28 cellular contexts compared by ENCODE assay signal in the genomic region with DNA sequence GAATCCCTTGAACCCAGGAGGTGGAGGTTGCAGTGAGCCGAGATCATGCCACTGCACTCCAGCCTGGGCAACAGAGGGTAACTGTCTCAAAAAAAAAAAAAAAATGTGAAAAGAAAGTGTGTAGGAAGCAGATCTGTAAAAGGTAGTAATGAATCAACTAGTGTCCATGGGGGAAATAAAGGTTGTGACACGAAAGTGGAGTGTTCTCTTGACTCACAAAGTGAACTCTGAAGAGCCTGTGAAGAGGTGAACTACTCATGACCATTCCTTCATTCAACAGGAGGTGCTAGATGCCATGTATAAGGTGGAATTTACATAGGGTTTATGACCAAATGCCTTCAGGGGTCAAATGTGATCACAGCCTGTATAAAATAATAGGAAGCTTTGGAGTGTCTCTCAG. TPM values are rescaled to one million over a fixed set of nuclear protein-coding genes. Genes with fewer than 3 reads are reported as not detected.
DNase-seq lines count a peak whose midpoint lies in the region; ATAC-seq and TF ChIP-seq lines count a peak whose summit lies in the region.
"Had no signal": no experiment of that assay in that cellular context is flagged by ENCODE, and none has a peak within 500 bp of the region (broad histone marks: within the 10 kb centered on the region; RNA-seq: fewer than 3 reads in every experiment).

No MANE protein-coding gene starts in this region.

- H3K27me3 Mint-ChIP-seq in activated CD4-positive, alpha-beta T cell treated with anti-CD3 and anti-CD28 coated beads, Interleukin-2, amount 10 ng/mL, durations not matched to agents 7 days and 5 days: no peaks in the 10 kb centered on the region
- H3K27me3 Mint-ChIP-seq in CD4-positive, CD25-positive, alpha-beta regulatory T cell: no peaks in the 10 kb centered on the region
- H3K27me3 Mint-ChIP-seq in activated T-helper 1 cell treated with anti-CD3 and anti-CD28 coated beads, Interleukin-12 subunit alpha, Interleukin-12 subunit beta, Interleukin-2, Interleukin-4 antibody, amounts not matched to agents 30 ng/mL and 10 ng/mL and 1 ng/mL, durations not matched to agents 14 hours and 24 hours and 36 hours (ENCODE audit: insufficient read depth): no peaks in the 10 kb centered on the region
- no peaks in the 10 kb centered on the region for H3K27me3 Mint-ChIP-seq in natural killer cell (ENCODE audit: low read depth in 2 of 2)

- no peak overlapping the region for H3K27ac ChIP-seq in CD4-positive, CD25-positive, alpha-beta regulatory T cell (ENCODE audit: insufficient read depth, low read length, poor library complexity, severe bottlenecking)
- H3K27ac ChIP-seq: ovary, PC-9, skin epidermis, testis had no signal

- peaks cover 30% of the 10 kb centered on the region for H3K4me1 Mint-ChIP-seq in activated CD4-positive, alpha-beta T cell treated with anti-CD3 and anti-CD28 coated beads, Interleukin-2, amount 10 ng/mL, durations not matched to agents 7 days and 5 days
- H3K4me1 Mint-ChIP-seq in CD4-positive, CD25-positive, alpha-beta regulatory T cell: peaks cover 38 to 83% (median 69%) of the 10 kb centered on the region in 4 donors
- peaks cover 26% of the 10 kb centered on the region for H3K4me1 Mint-ChIP-seq in activated T-helper 1 cell treated with anti-CD3 and anti-CD28 coated beads, Interleukin-12 subunit alpha, Interleukin-12 subunit beta, Interleukin-2, Interleukin-4 antibody, amounts not matched to agents 30 ng/mL and 10 ng/mL and 1 ng/mL, durations not matched to agents 14 hours and 24 hours and 36 hours (ENCODE audit: low read depth)
- H3K4me1 Mint-ChIP-seq in natural killer cell: peaks cover 82 to 84% of the 10 kb centered on the region in 2 donors
- H3K4me1 Mint-ChIP-seq: neural crest cell had no signal

- peaks cover 14% of the 10 kb centered on the region for H3K4me1 ChIP-seq in CD4-positive, CD25-positive, alpha-beta regulatory T cell (ENCODE audit: control insufficient read depth, insufficient read depth, low read length, poor library complexity, severe bottlenecking)
- H3K4me1 ChIP-seq: testis had no signal

- intact Hi-C loops in activated T-helper 1 cell treated with anti-CD3 and anti-CD28 coated beads, Interleukin-12 subunit alpha, Interleukin-12 subunit beta, Interleukin-2, Interleukin-4 antibody, amounts not matched to agents 30 ng/mL and 10 ng/mL and 1 ng/mL, durations not matched to agents 14 hours and 24 hours and 36 hours (cut with micrococcal nuclease): loop anchor here (5.0 kb wide), 1 partner anchor 41 kb away; no protein-coding TSS in a partner anchor
- intact Hi-C loops in natural killer cell (cut with micrococcal nuclease): no loop called here

- CTCF ChIA-PET in activated CD4-positive, alpha-beta T cell treated with anti-CD3 and anti-CD28 coated beads, Interleukin-2, amount 10 ng/mL, durations not matched to agents 7 days and 5 days (lab: Charles Lee): interaction anchor here (0.8 to 2.7 kb wide), 2 partner anchors 9 to 12 kb away, joined by 5 to 12 read pairs; no protein-coding TSS in a partner anchor

- H3K36me3 ChIP-seq in CD4-positive, CD25-positive, alpha-beta regulatory T cell (ENCODE audit: control insufficient read depth, insufficient read depth, low read length): peaks cover 36% of the 10 kb centered on the region
- H3K36me3 ChIP-seq: ovary had no signal

- no peaks in the 10 kb centered on the region for H3K9me3 ChIP-seq in CD4-positive, CD25-positive, alpha-beta regulatory T cell (ENCODE audit: control insufficient read depth in 2 of 2, low read length in 2 of 2)
- H3K9me3 ChIP-seq: mucosa of descending colon, ovary, SK-N-SH, testis had no signal

- peak overlapping the region; percentile 46 for H3K27ac Mint-ChIP-seq in activated CD4-positive, alpha-beta T cell treated with anti-CD3 and anti-CD28 coated beads, Interleukin-2, amount 10 ng/mL, durations not matched to agents 7 days and 5 days
- H3K27ac Mint-ChIP-seq in CD4-positive, CD25-positive, alpha-beta regulatory T cell: peak overlapping the region; percentile 34 to 80 (median 53)
- H3K27ac Mint-ChIP-seq in activated T-helper 1 cell treated with anti-CD3 and anti-CD28 coated beads, Interleukin-12 subunit alpha, Interleukin-12 subunit beta, Interleukin-2, Interleukin-4 antibody, amounts not matched to agents 30 ng/mL and 10 ng/mL and 1 ng/mL, durations not matched to agents 14 hours and 24 hours and 36 hours: peak overlapping the region; percentile 29
- H3K27ac Mint-ChIP-seq in natural killer cell: peak overlapping the region; percentile 82 to 98
- H3K27ac Mint-ChIP-seq: activated T-helper 2 cell treated with anti-CD3 and anti-CD28 coated beads, Interferon-gamma antibody, Interleukin-2, Interleukin-4, amounts not matched to agents 10 μg/mL and 5 μg/mL and 100 μg/mL, durations not matched to agents 14 hours and 24 hours and 36 hours; T-helper 1 cell treated with Interleukin-12 subunit alpha and Interleukin-12 subunit beta and Interleukin-4 antibody, amounts not matched to agents 30 μg/mL and 1 μg/mL, for 36 hours had no signal

- no peaks in the 10 kb centered on the region for H3K27me3 ChIP-seq in CD4-positive, CD25-positive, alpha-beta regulatory T cell (ENCODE audit: control insufficient read depth, insufficient read depth, low read length)
- H3K27me3 ChIP-seq: ovary, testis had no signal

- no peaks in the 10 kb centered on the region for H3K9me3 Mint-ChIP-seq in activated CD4-positive, alpha-beta T cell treated with anti-CD3 and anti-CD28 coated beads, Interleukin-2, amount 10 ng/mL, durations not matched to agents 7 days and 5 days
- H3K9me3 Mint-ChIP-seq in CD4-positive, CD25-positive, alpha-beta regulatory T cell: peaks cover 0 to 1% (median 0%) of the 10 kb centered on the region in 7 donors
- no peaks in the 10 kb centered on the region for H3K9me3 Mint-ChIP-seq in activated T-helper 1 cell treated with anti-CD3 and anti-CD28 coated beads, Interleukin-12 subunit alpha, Interleukin-12 subunit beta, Interleukin-2, Interleukin-4 antibody, amounts not matched to agents 30 ng/mL and 10 ng/mL and 1 ng/mL, durations not matched to agents 14 hours and 24 hours and 36 hours
- H3K9me3 Mint-ChIP-seq in natural killer cell: no peaks in the 10 kb centered on the region
- H3K9me3 Mint-ChIP-seq: activated T-helper 2 cell treated with anti-CD3 and anti-CD28 coated beads, Interferon-gamma antibody, Interleukin-2, Interleukin-4, amounts not matched to agents 10 μg/mL and 5 μg/mL and 100 μg/mL, durations not matched to agents 14 hours and 24 hours and 36 hours; neural crest cell; T-helper 1 cell treated with Interleukin-12 subunit alpha and Interleukin-12 subunit beta and Interleukin-4 antibody, amounts not matched to agents 30 μg/mL and 1 μg/mL, for 36 hours had no signal

- no peak for TF ChIP-seq CTCF in natural killer cell (IDR thresholded peaks at IDR 0.05)

- POLR2A ChIA-PET in activated CD4-positive, alpha-beta T cell treated with anti-CD3 and anti-CD28 coated beads, Interleukin-2, amount 10 ng/mL, durations not matched to agents 7 days and 5 days (lab: Charles Lee): no interaction called here

- no peak for DNase-seq in activated CD4-positive, alpha-beta T cell treated with anti-CD3 and anti-CD28 coated beads, Interleukin-2, amount 10 ng/mL, durations not matched to agents 7 days and 5 days
- DNase-seq in activated CD4-positive, alpha-beta T cell treated with anti-CD3 and anti-CD28 coated beads, Interleukin-2, amount 50 U/mL, for 4 hours: no peak
- DNase-seq in CD4-positive, CD25-positive, alpha-beta regulatory T cell: no peak
- DNase-seq in activated T-helper 1 cell treated with anti-CD3 and anti-CD28 coated beads, Interleukin-12 subunit alpha, Interleukin-12 subunit beta, Interleukin-2, Interleukin-4 antibody, amounts not matched to agents 30 ng/mL and 10 ng/mL and 1 ng/mL, durations not matched to agents 14 hours and 24 hours and 36 hours (ENCODE audit: low spot score): no peak
- no peak for DNase-seq in natural killer cell
- DNase-seq in cerebellar cortex (ENCODE audit: low spot score): no peak
- DNase-seq: activated CD4-positive, alpha-beta T cell treated with anti-CD3 and anti-CD28 coated beads for 1 hour; cortex of kidney; effector memory CD4-positive, alpha-beta T cell; hypothalamus; left colon; mammary epithelial cell; mucosa of descending colon; NCI-H1048; NCI-H2107; NCI-H345; NCI-H69; ovary; PC-9; SK-N-SH; stimulated activated naive CD4-positive, alpha-beta T cell; testis had no signal

- H3K36me3 Mint-ChIP-seq in activated CD4-positive, alpha-beta T cell treated with anti-CD3 and anti-CD28 coated beads, Interleukin-2, amount 10 ng/mL, durations not matched to agents 7 days and 5 days (ENCODE audit: low read depth): peaks cover 35% of the 10 kb centered on the region
- peaks cover 29% of the 10 kb centered on the region for H3K36me3 Mint-ChIP-seq in CD4-positive, CD25-positive, alpha-beta regulatory T cell
- H3K36me3 Mint-ChIP-seq in activated T-helper 1 cell treated with anti-CD3 and anti-CD28 coated beads, Interleukin-12 subunit alpha, Interleukin-12 subunit beta, Interleukin-2, Interleukin-4 antibody, amounts not matched to agents 30 ng/mL and 10 ng/mL and 1 ng/mL, durations not matched to agents 14 hours and 24 hours and 36 hours (ENCODE audit: low read depth): peaks cover 17% of the 10 kb centered on the region
- H3K36me3 Mint-ChIP-seq in natural killer cell: no peaks in the 10 kb centered on the region

- H3K4me3 ChIP-seq in CD4-positive, CD25-positive, alpha-beta regulatory T cell (ENCODE audit: low read depth, low read length): no peak overlapping the region
- H3K4me3 ChIP-seq: mucosa of descending colon, ovary, PC-9, skin epidermis, testis had no signal

- H3K4me3 Mint-ChIP-seq in activated CD4-positive, alpha-beta T cell treated with anti-CD3 and anti-CD28 coated beads, Interleukin-2, amount 10 ng/mL, durations not matched to agents 7 days and 5 days: no peak overlapping the region
- peak overlapping the region in 3 of 4 donors; percentile 4 to 58 (median 21) for H3K4me3 Mint-ChIP-seq in CD4-positive, CD25-positive, alpha-beta regulatory T cell
- no peak overlapping the region for H3K4me3 Mint-ChIP-seq in activated T-helper 1 cell treated with anti-CD3 and anti-CD28 coated beads, Interleukin-12 subunit alpha, Interleukin-12 subunit beta, Interleukin-2, Interleukin-4 antibody, amounts not matched to agents 30 ng/mL and 10 ng/mL and 1 ng/mL, durations not matched to agents 14 hours and 24 hours and 36 hours
- no peak overlapping the region for H3K4me3 Mint-ChIP-seq in natural killer cell
- H3K4me3 Mint-ChIP-seq: neural crest cell; T-helper 1 cell treated with Interleukin-12 subunit alpha and Interleukin-12 subunit beta and Interleukin-4 antibody, amounts not matched to agents 30 μg/mL and 1 μg/mL, for 36 hours had no signal

- ATAC-seq in CD4-positive, CD25-positive, alpha-beta regulatory T cell (ENCODE audit: low read depth in 2 of 2): no peak
- ATAC-seq in natural killer cell (peak in 1 of 3 donors; percentile 42), GM21825 (IDR thresholded peaks at IDR 0.05; ENCODE audit: unreplicated experiment) (no peak), GM21717 (IDR thresholded peaks at IDR 0.05; ENCODE audit: unreplicated experiment) (no peak)
- ATAC-seq: left colon, mucosa of descending colon had no signal

RNA-seq across cellular contexts. Expression of gene IQGAP2, which starts 12.8 kb away (rescaled TPM):
- 100 to 1,000 TPM in 1 of 2 experiments, 10 to 100 TPM in 1; 90.5 to 117 TPM for total RNA-seq in activated CD4-positive, alpha-beta T cell treated with anti-CD3 and anti-CD28 coated beads, Interleukin-2, amount 10 ng/mL, durations not matched to agents 7 days and 5 days
- 214 TPM for total RNA-seq in CD4-positive, CD25-positive, alpha-beta regulatory T cell
- 10 to 100 TPM; 53.9 to 70.2 (median 59.2) TPM for polyA plus RNA-seq in CD4-positive, CD25-positive, alpha-beta regulatory T cell
- 43.5 and 45.4 TPM in 2 replicates for total RNA-seq in activated T-helper 1 cell treated with anti-CD3 and anti-CD28 coated beads, Interleukin-12 subunit alpha, Interleukin-12 subunit beta, Interleukin-2, Interleukin-4 antibody, amounts not matched to agents 30 ng/mL and 10 ng/mL and 1 ng/mL, durations not matched to agents 14 hours and 24 hours and 36 hours
- 100 to 1,000 TPM; 172 to 218 (median 207) TPM for total RNA-seq in natural killer cell
- total RNA-seq: PC-9 had no signal

Comparison
In these comparisons a context has a peak if more than half of its experiments do, and no peak if none do; other contexts are left out.
1. H3K27ac Mint-ChIP-seq: peak in every context shown above with its lines; median percentile 90 in natural killer cell; 53 in CD4-positive, CD25-positive, alpha-beta regulatory T cell; 46 in activated CD4-positive, alpha-beta T cell treated with anti-CD3 and anti-CD28 coated beads, Interleukin-2, amount 10 ng/mL, durations not matched to agents 7 days and 5 days; 29 in activated T-helper 1 cell treated with anti-CD3 and anti-CD28 coated beads, Interleukin-12 subunit alpha, Interleukin-12 subunit beta, Interleukin-2, Interleukin-4 antibody, amounts not matched to agents 30 ng/mL and 10 ng/mL and 1 ng/mL, durations not matched to agents 14 hours and 24 hours and 36 hours.
2. H3K4me3 Mint-ChIP-seq: peak in CD4-positive, CD25-positive, alpha-beta regulatory T cell (3 of 4); none in activated CD4-positive, alpha-beta T cell treated with anti-CD3 and anti-CD28 coated beads, Interleukin-2, amount 10 ng/mL, durations not matched to agents 7 days and 5 days (single experiment), activated T-helper 1 cell treated with anti-CD3 and anti-CD28 coated beads, Interleukin-12 subunit alpha, Interleukin-12 subunit beta, Interleukin-2, Interleukin-4 antibody, amounts not matched to agents 30 ng/mL and 10 ng/mL and 1 ng/mL, durations not matched to agents 14 hours and 24 hours and 36 hours (single experiment) and natural killer cell (single experiment).